Comparison of ENCODE assay signal across 16 cellular contexts in genomic region chr11:130674686-130675085, GRCh38.
A peak's percentile ranks its signal among the peaks of the same experiment; 100 is the strongest.
DNase-seq lines count a peak whose midpoint lies in the region; ATAC-seq and TF ChIP-seq lines count a peak whose summit lies in the region.
"Had no signal": no experiment of that assay in that cellular context is flagged by ENCODE, and none has a peak within 500 bp of the region (broad histone marks: within the 10 kb centered on the region; RNA-seq: fewer than 3 reads in every experiment).

No MANE protein-coding gene starts in this region.

- H3K4me1 ChIP-seq in upper lobe of right lung = peaks cover 19% of the 10 kb centered on the region
- H3K4me1 ChIP-seq: parathyroid adenoma had no signal

- H3K9me3 Mint-ChIP-seq in nephron progenitor cell = peaks cover 34% of the 10 kb centered on the region

- H3K27ac Mint-ChIP-seq in nephron progenitor cell = peak overlapping the region; percentile 94

- peaks cover 19% of the 10 kb centered on the region for H3K36me3 Mint-ChIP-seq in nephron progenitor cell (ENCODE audit: low read depth)

- TF ChIP-seq CTCF in fibroblast of mammary gland (conservative IDR thresholded peaks at IDR 0.05; ENCODE audit: control insufficient read depth, insufficient read depth, low read depth, low read length) = no peak
- no peak for TF ChIP-seq CTCF in nephron progenitor cell (IDR thresholded peaks at IDR 0.05)
- no peak for TF ChIP-seq CTCF in upper lobe of right lung (IDR thresholded peaks at IDR 0.05)
- no peak for TF ChIP-seq CTCF in WERI-Rb-1 (IDR thresholded peaks at IDR 0.05; ENCODE audit: low read depth, low read length)

- peak; percentile 75 for DNase-seq in RPMI7951 (ENCODE audit: low read depth)
- peak; percentile 51 for DNase-seq in fibroblast of mammary gland (ENCODE audit: low read depth)
- no peak for DNase-seq in nephron progenitor cell
- no peak for DNase-seq in upper lobe of right lung
- no peak for DNase-seq in NK-92 treated with Interleukin-12 subunit alpha and Interleukin-12 subunit beta, amount 100 ng/mL, for 24 hours (lab: John Stamatoyannopoulos, UW)
- no peak for DNase-seq in WERI-Rb-1
- no peak for DNase-seq in DMS53 (lab: John Stamatoyannopoulos, UW)
- DNase-seq: activated CD4-positive, alpha-beta T cell treated with anti-CD3 and anti-CD28 coated beads for 1 hour; activated T-cell treated with anti-CD3 and anti-CD28 coated beads, Interleukin-2, amount 50 U/mL, for 4 hours; COR-L47; effector CD4-positive, alpha-beta T cell; MM.1S; NCI-H2107; stimulated activated CD4-positive, alpha-beta T cell treated with anti-CD3 and anti-CD28 coated beads, Interleukin-4, amount 100 ng/mL, for 4 hours; stimulated activated naive CD4-positive, alpha-beta T cell treated with Interleukin-2 at 50 U/mL for 16 hours had no signal

- no peak overlapping the region for H3K4me3 ChIP-seq in fibroblast of mammary gland (ENCODE audit: control insufficient read depth, low read depth, low read length)
- no peak overlapping the region for H3K4me3 ChIP-seq in upper lobe of right lung
- H3K4me3 ChIP-seq in WERI-Rb-1 (ENCODE audit: low read depth, low read length) = no peak overlapping the region

- intact Hi-C loops in upper lobe of right lung (cut with DNase I) = no loop called here

- no peak for ATAC-seq in upper lobe of right lung
- ATAC-seq: activated T-cell treated with anti-CD3 and anti-CD28 coated beads, Interleukin-2, amount 50 U/mL, for 4 hours had no signal

- H3K4me3 Mint-ChIP-seq in nephron progenitor cell = peak overlapping the region; percentile 60
- H3K4me3 Mint-ChIP-seq: activated T-cell treated with anti-CD3 and anti-CD28 coated beads, Interleukin-2, amount 50 U/mL, for 4 hours had no signal

- peaks cover 13% of the 10 kb centered on the region for H3K27me3 Mint-ChIP-seq in nephron progenitor cell (ENCODE audit: low read depth, poor library complexity)

- H3K9me3 ChIP-seq in upper lobe of right lung = peaks cover 7% of the 10 kb centered on the region
- H3K9me3 ChIP-seq in WERI-Rb-1 (ENCODE audit: severe bottlenecking) = no peaks in the 10 kb centered on the region

- H3K27me3 ChIP-seq in upper lobe of right lung = no peaks in the 10 kb centered on the region
- no peaks in the 10 kb centered on the region for H3K27me3 ChIP-seq in WERI-Rb-1 (ENCODE audit: insufficient read depth, low read depth, severe bottlenecking)

- H3K36me3 ChIP-seq in upper lobe of right lung = no peaks in the 10 kb centered on the region
- H3K36me3 ChIP-seq in WERI-Rb-1 = no peaks in the 10 kb centered on the region

- peak overlapping the region; percentile 60 for H3K27ac ChIP-seq in upper lobe of right lung
- H3K27ac ChIP-seq in WERI-Rb-1 = no peak overlapping the region
- H3K27ac ChIP-seq: parathyroid adenoma had no signal

- peaks cover 49% of the 10 kb centered on the region for H3K4me1 Mint-ChIP-seq in nephron progenitor cell

Comparison
In these comparisons a context has a peak if more than half of its experiments do, and no peak if none do; other contexts are left out.
1. DNase-seq: peak in RPMI7951 (single experiment) and fibroblast of mammary gland (single experiment); none in nephron progenitor cell (single experiment), upper lobe of right lung (single experiment), NK-92 treated with Interleukin-12 subunit alpha and Interleukin-12 subunit beta, amount 100 ng/mL, for 24 hours (single experiment), WERI-Rb-1 (single experiment) and DMS53 (single experiment).